ENCODE assay signal across 2 cellular contexts in genomic region chr2:25639131-25639530, GRCh38.
TF ChIP-seq lines count a peak whose summit lies in the region.

No MANE protein-coding gene starts in this region.

TF ChIP-seq in K562, 482 proteins besides CTCF, POLR2A, EP300 and RAD21:
- TF ChIP-seq ZNF780A (CRISPR knock-in tag; IDR thresholded peaks at IDR 0.05) = no peak

TF ChIP-seq in endothelial cell of umbilical vein, 7 proteins besides CTCF, POLR2A, EP300 and RAD21:
- TF ChIP-seq POLR2AphosphoS5 (IDR thresholded peaks at IDR 0.05; ENCODE audit: insufficient read depth, low read depth, low read length) (no peak), MYC (IDR thresholded peaks at IDR 0.05; ENCODE audit: low read depth, low read length) (no peak), MAX (IDR thresholded peaks at IDR 0.05; ENCODE audit: insufficient read depth, insufficient read length) (no peak), EZH2 (IDR thresholded peaks at IDR 0.05; ENCODE audit: borderline replicate concordance, low read depth, low read length, severe bottlenecking) (no peak), JUN (IDR thresholded peaks at IDR 0.05; ENCODE audit: borderline replicate concordance, insufficient read depth, insufficient read length, low read depth) (no peak), GATA2 (IDR thresholded peaks at IDR 0.05; ENCODE audit: insufficient read depth, insufficient read length, low read depth, low read length) (no peak), FOS (IDR thresholded peaks at IDR 0.05; ENCODE audit: borderline replicate concordance, insufficient read depth, low read length) (no peak)
